In the genomic region with DNA sequence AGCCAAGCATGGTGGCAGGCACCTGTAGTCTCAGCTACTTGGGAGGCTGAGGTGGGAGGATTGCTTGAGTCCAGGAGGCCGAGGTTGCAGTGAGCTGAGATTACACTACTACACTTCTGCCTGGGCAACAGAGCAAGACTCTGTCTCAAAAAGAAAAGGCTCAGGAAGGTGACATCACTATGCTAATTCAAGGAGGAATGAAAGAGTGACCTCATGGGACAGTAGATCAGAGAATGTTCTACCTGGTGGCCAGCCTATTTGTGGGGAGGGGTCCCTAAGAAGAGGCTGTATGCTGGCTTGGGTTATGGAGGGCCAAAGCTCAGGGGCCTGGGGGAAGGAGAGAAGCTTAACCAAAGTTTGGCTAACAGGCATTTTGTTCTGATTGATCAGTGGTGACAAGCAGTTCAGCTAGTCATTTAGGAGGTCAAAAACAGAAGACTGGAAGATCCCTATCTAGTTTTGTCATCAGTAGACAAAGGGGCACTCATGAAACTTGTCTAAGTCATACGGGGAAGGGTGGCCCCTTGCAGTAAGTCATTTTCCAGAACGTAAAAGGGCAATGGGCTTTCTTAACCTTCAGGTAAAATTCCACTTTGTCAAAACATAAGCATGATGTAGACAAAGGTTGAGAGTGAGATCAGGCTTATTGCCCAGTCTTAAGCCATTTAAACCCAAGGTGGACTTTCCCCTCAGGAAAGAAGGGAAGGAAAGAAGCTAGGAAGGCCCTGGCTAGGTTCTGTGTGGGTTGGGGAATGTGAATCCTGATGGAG, we compare ENCODE assay signal across 12 cellular contexts.
A peak's percentile ranks its signal among the peaks of the same experiment; 100 is the strongest.
DNase-seq lines count a peak whose midpoint lies in the region; ATAC-seq and TF ChIP-seq lines count a peak whose summit lies in the region.
"Had no signal": no experiment of that assay in that cellular context is flagged by ENCODE, and none has a peak within 500 bp of the region (broad histone marks: within the 10 kb centered on the region; RNA-seq: fewer than 3 reads in every experiment).

No MANE protein-coding gene starts in this region.

- no peaks in the 10 kb centered on the region for H3K9me3 Mint-ChIP-seq in activated T-helper 2 cell treated with anti-CD3 and anti-CD28 coated beads, Interferon-gamma antibody, Interleukin-2, Interleukin-4, amounts not matched to agents 10 μg/mL and 5 μg/mL and 100 μg/mL, durations not matched to agents 14 hours and 24 hours and 36 hours

- ATAC-seq in HG02610 (IDR thresholded peaks at IDR 0.05; ENCODE audit: unreplicated experiment) = peak; percentile 62
- ATAC-seq: CD8-positive, alpha-beta T cell had no signal

- no peak overlapping the region for H3K4me3 ChIP-seq in GM23248
- H3K4me3 ChIP-seq: pancreas had no signal

- TF ChIP-seq POLR2A in erythroblast (IDR thresholded peaks at IDR 0.05; ENCODE audit: low read length) = no peak

- peaks cover 38% of the 10 kb centered on the region for H3K4me1 Mint-ChIP-seq in activated T-helper 2 cell treated with anti-CD3 and anti-CD28 coated beads, Interferon-gamma antibody, Interleukin-2, Interleukin-4, amounts not matched to agents 10 μg/mL and 5 μg/mL and 100 μg/mL, durations not matched to agents 14 hours and 24 hours and 36 hours (ENCODE audit: low read depth)

- DNase-seq in stimulated activated CD4-positive, alpha-beta T cell treated with anti-CD3 and anti-CD28 coated beads, Interleukin-1b, Interleukin-23, amount 100 ng/mL, for 48 hours = peak; percentile 62
- no peak for DNase-seq in stimulated activated CD4-positive, alpha-beta T cell treated with anti-CD3 and anti-CD28 coated beads, Interleukin-4, amount 100 ng/mL, for 24 hours
- no peak for DNase-seq in activated T-helper 2 cell treated with anti-CD3 and anti-CD28 coated beads, Interferon-gamma antibody, Interleukin-2, Interleukin-4, amounts not matched to agents 10 μg/mL and 5 μg/mL and 100 μg/mL, durations not matched to agents 14 hours and 24 hours and 36 hours (ENCODE audit: low spot score)
- DNase-seq in NCI-H524 treated with DMSO at 0.1 percent for 48 hours (lab: John Stamatoyannopoulos, UW) (no peak), GM23248 (no peak), NCI-H1092 treated with DMSO at 0.1 percent for 48 hours (lab: John Stamatoyannopoulos, UW) (no peak), erythroblast (lab: John Stamatoyannopoulos, UW) (no peak)
- DNase-seq: CD8-positive, alpha-beta T cell; pancreas; substantia nigra had no signal

- 95 to 97% methylated on average over 3 of the region's 3 CpGs for WGBS in GM23248 (ENCODE audit: low coverage in 1 of 2, low lambda C conversion rate in 2 of 2, missing lambda C conversion rate in 2 of 2), 2 experiments

- H3K9me2 ChIP-seq in GM23248 (ENCODE audit: insufficient read depth) = no peaks in the 10 kb centered on the region

- H3K27me3 ChIP-seq in GM23248 (replicated peaks; ENCODE audit: insufficient read depth) = no peaks in the 10 kb centered on the region
- H3K27me3 ChIP-seq: pancreas had no signal

- H3F3A ChIP-seq in GM23248 (ENCODE audit: insufficient read depth) = peaks cover 3% of the 10 kb centered on the region; the same call in 1 of the 2 replicates

- H3K9me3 ChIP-seq in GM23248 (ENCODE audit: low read depth) = no peaks in the 10 kb centered on the region
- H3K9me3 ChIP-seq: pancreas had no signal

- no peaks in the 10 kb centered on the region for H3K36me3 ChIP-seq in GM23248 (ENCODE audit: low read depth)
- H3K36me3 ChIP-seq: pancreas had no signal

- in situ Hi-C loops in GM23248 (cut with MboI) = loop anchor here (10.0 to 25.0 kb wide), 2 partner anchors 405 to 1122 kb away; no protein-coding TSS in a partner anchor

- no peaks in the 10 kb centered on the region for H3K36me3 Mint-ChIP-seq in activated T-helper 2 cell treated with anti-CD3 and anti-CD28 coated beads, Interferon-gamma antibody, Interleukin-2, Interleukin-4, amounts not matched to agents 10 μg/mL and 5 μg/mL and 100 μg/mL, durations not matched to agents 14 hours and 24 hours and 36 hours (ENCODE audit: low read depth)
- H3K36me3 Mint-ChIP-seq: CD8-positive, alpha-beta T cell had no signal

- H2AFZ ChIP-seq in GM23248 = no peak overlapping the region

- no peaks in the 10 kb centered on the region for H4K20me1 ChIP-seq in GM23248 (ENCODE audit: insufficient read depth)

- H3K27ac ChIP-seq in GM23248 = no peak overlapping the region
- H3K27ac ChIP-seq: HL-60, pancreas had no signal

- H3K27ac Mint-ChIP-seq in activated T-helper 2 cell treated with anti-CD3 and anti-CD28 coated beads, Interferon-gamma antibody, Interleukin-2, Interleukin-4, amounts not matched to agents 10 μg/mL and 5 μg/mL and 100 μg/mL, durations not matched to agents 14 hours and 24 hours and 36 hours = peak overlapping the region; percentile 98
- H3K27ac Mint-ChIP-seq: CD8-positive, alpha-beta T cell had no signal

- no peak overlapping the region for H3K4me3 Mint-ChIP-seq in activated T-helper 2 cell treated with anti-CD3 and anti-CD28 coated beads, Interferon-gamma antibody, Interleukin-2, Interleukin-4, amounts not matched to agents 10 μg/mL and 5 μg/mL and 100 μg/mL, durations not matched to agents 14 hours and 24 hours and 36 hours (ENCODE audit: low read depth)
- H3K4me3 Mint-ChIP-seq: CD8-positive, alpha-beta T cell had no signal

- no peak overlapping the region for H3K9ac ChIP-seq in GM23248

- no peaks in the 10 kb centered on the region for H3K27me3 Mint-ChIP-seq in activated T-helper 2 cell treated with anti-CD3 and anti-CD28 coated beads, Interferon-gamma antibody, Interleukin-2, Interleukin-4, amounts not matched to agents 10 μg/mL and 5 μg/mL and 100 μg/mL, durations not matched to agents 14 hours and 24 hours and 36 hours (ENCODE audit: low read depth)

- H3K4me2 ChIP-seq in GM23248 (ENCODE audit: unreplicated experiment) = no peak overlapping the region

- H3K79me2 ChIP-seq in GM23248 (ENCODE audit: insufficient read depth) = no peaks in the 10 kb centered on the region

- intact Hi-C loops in activated T-helper 2 cell treated with anti-CD3 and anti-CD28 coated beads, Interferon-gamma antibody, Interleukin-2, Interleukin-4, amounts not matched to agents 10 μg/mL and 5 μg/mL and 100 μg/mL, durations not matched to agents 14 hours and 24 hours and 36 hours (cut with micrococcal nuclease) = loop anchor here (1.0 to 5.0 kb wide), 9 partner anchors 19 to 582 kb away; a partner anchor contains a TSS

- H3K4me1 ChIP-seq in GM23248 (ENCODE audit: insufficient read depth) = peaks cover 7% of the 10 kb centered on the region
